1 cellular context compared by ENCODE assay signal in the genomic region with DNA sequence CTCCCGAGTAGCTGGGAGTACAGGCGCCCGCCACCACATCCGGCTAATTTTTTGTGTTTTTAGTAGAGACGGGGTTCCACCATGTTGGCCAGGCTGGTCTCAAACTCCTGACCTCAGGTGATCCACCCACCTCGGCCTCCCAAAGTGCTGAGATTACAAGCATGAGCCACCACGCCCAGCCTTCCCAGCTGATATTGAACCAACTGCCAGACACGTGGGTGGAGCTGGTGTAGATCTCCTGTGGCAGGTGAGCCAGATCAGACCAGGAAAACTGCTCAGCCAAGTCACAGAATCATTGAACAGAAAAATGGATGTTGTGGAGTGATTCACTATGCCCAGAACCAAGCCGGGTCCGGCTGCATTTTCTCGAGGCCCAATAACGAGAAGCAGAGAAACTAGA. TPM values are rescaled to one million over a fixed set of nuclear protein-coding genes. Genes with fewer than 3 reads are reported as not detected.
"Had no signal": no experiment of that assay in that cellular context is flagged by ENCODE, and none has a peak within 500 bp of the region (broad histone marks: within the 10 kb centered on the region; RNA-seq: fewer than 3 reads in every experiment).

No MANE protein-coding gene starts in this region.

RNA-seq across cellular contexts. Expression of gene OASL, which starts 8.4 kb away (rescaled TPM):
- total RNA-seq: endodermal cell had no signal
